8 cellular contexts compared by ENCODE assay signal in the genomic region with DNA sequence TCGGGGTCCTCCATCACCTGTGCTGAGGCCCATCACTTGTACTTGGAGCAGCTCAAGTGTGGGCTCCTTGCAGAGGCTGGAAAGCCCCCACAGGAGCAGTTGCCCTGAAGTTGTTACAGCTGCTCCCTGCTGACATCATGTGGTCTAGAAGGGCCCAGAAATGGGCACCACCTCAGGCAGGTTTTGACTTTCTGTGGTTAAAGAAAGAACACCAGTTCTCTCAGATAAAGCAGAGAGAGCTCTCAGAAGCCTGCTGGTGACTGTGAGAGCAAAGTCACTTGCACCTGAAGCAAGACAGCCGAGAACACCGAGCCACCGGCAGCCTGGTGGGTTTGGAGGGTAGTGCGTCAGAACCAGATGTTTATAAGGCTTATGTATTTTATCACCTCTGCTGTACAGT.
DNase-seq lines count a peak whose midpoint lies in the region; ATAC-seq and TF ChIP-seq lines count a peak whose summit lies in the region.

No MANE protein-coding gene starts in this region.

- WGBS in psoas muscle, 3 donors, result 91 to 93% (median 91%) methylated on average over 5 of the region's 5 CpGs

- H3K27me3 ChIP-seq in SJCRH30, result no peaks in the 10 kb centered on the region
- no peaks in the 10 kb centered on the region for H3K27me3 ChIP-seq in psoas muscle (ENCODE audit: insufficient read depth in 3 of 3, low read length in 2 of 3)

- DNase-seq in SJCRH30 (peak; percentile 80 to 90), psoas muscle (no peak), AG20443 (ENCODE audit: low spot score) (no peak)
- DNase-seq in activated naive CD8-positive, alpha-beta T cell treated with anti-CD3 and anti-CD28 coated beads, Interleukin-2, amount 50 U/mL, for 24 hours, result peak; percentile 67
- peak; percentile 24 to 38 for DNase-seq in stimulated activated CD8-positive, alpha-beta memory T cell treated with anti-CD3 and anti-CD28 coated beads, Interleukin-15, amount 100 ng/mL, for 4 hours (ENCODE audit: low read depth in 2 of 2)

- TF ChIP-seq CTCF in psoas muscle (IDR thresholded peaks at IDR 0.05), result no peak

- intact Hi-C loops in psoas muscle (cut with DNase I), result loop anchor here (5.0 kb wide), 2 partner anchors 95 to 170 kb away; no protein-coding TSS in a partner anchor

- H3K4me3 Mint-ChIP-seq in activated naive CD8-positive, alpha-beta T cell treated with anti-CD3 and anti-CD28 coated beads, Interleukin-2, amount 50 U/mL, for 24 hours, result peak overlapping the region; percentile 61

- H3K27ac Mint-ChIP-seq in activated naive CD8-positive, alpha-beta T cell treated with anti-CD3 and anti-CD28 coated beads, Interleukin-2, amount 50 U/mL, for 24 hours, result peak overlapping the region; percentile 83

- peaks cover 54% of the 10 kb centered on the region for H3K4me1 Mint-ChIP-seq in activated naive CD8-positive, alpha-beta T cell treated with anti-CD3 and anti-CD28 coated beads, Interleukin-2, amount 50 U/mL, for 24 hours

- H3K4me3 ChIP-seq in SJCRH30, result no peak overlapping the region
- no peak overlapping the region for H3K4me3 ChIP-seq in psoas muscle

- ATAC-seq in GM18499 (IDR thresholded peaks at IDR 0.05; ENCODE audit: insufficient read depth, unreplicated experiment) (peak; percentile 78), HG02678 (IDR thresholded peaks at IDR 0.05; ENCODE audit: unreplicated experiment) (peak; percentile 90), psoas muscle (no peak), esophagus mucosa (no peak)
- peak; percentile 93 for ATAC-seq in activated naive CD8-positive, alpha-beta T cell treated with anti-CD3 and anti-CD28 coated beads, Interleukin-2, amount 50 U/mL, for 24 hours

- H3K9me3 ChIP-seq in SJCRH30 (replicated peaks) (no peaks in the 10 kb centered on the region), psoas muscle (no peaks in the 10 kb centered on the region)

- H3K27me3 Mint-ChIP-seq in activated naive CD8-positive, alpha-beta T cell treated with anti-CD3 and anti-CD28 coated beads, Interleukin-2, amount 50 U/mL, for 24 hours, result no peaks in the 10 kb centered on the region

- no peaks in the 10 kb centered on the region for H3K9me3 Mint-ChIP-seq in activated naive CD8-positive, alpha-beta T cell treated with anti-CD3 and anti-CD28 coated beads, Interleukin-2, amount 50 U/mL, for 24 hours

- H3K36me3 Mint-ChIP-seq in activated naive CD8-positive, alpha-beta T cell treated with anti-CD3 and anti-CD28 coated beads, Interleukin-2, amount 50 U/mL, for 24 hours (ENCODE audit: low read depth), result peaks cover 5% of the 10 kb centered on the region

- H3K36me3 ChIP-seq in SJCRH30 (peaks cover 12% of the 10 kb centered on the region), psoas muscle (ENCODE audit: insufficient read depth in 1 of 2, low read depth in 1 of 2) (peaks cover 0 to 36% of the 10 kb centered on the region in 2 donors)

- H3K27ac ChIP-seq in SJCRH30, result no peak overlapping the region
- H3K27ac ChIP-seq in psoas muscle, result no peak overlapping the region

- peaks cover 64% of the 10 kb centered on the region for H3K4me1 ChIP-seq in SJCRH30
- H3K4me1 ChIP-seq in psoas muscle, result peaks cover 50% of the 10 kb centered on the region

Comparison
In these comparisons a context has a peak if more than half of its experiments do, and no peak if none do; other contexts are left out.
1. ATAC-seq: peak in GM18499 (single experiment), HG02678 (single experiment) and activated naive CD8-positive, alpha-beta T cell treated with anti-CD3 and anti-CD28 coated beads, Interleukin-2, amount 50 U/mL, for 24 hours (single experiment); none in psoas muscle (0 of 4) and esophagus mucosa (single experiment).
2. DNase-seq: peak in SJCRH30 (2 of 2), activated naive CD8-positive, alpha-beta T cell treated with anti-CD3 and anti-CD28 coated beads, Interleukin-2, amount 50 U/mL, for 24 hours (single experiment) and stimulated activated CD8-positive, alpha-beta memory T cell treated with anti-CD3 and anti-CD28 coated beads, Interleukin-15, amount 100 ng/mL, for 4 hours (2 of 2); none in psoas muscle (0 of 2) and AG20443 (single experiment).